ENCODE assay signal across 6 cellular contexts in genomic region chr4:145081756-145082155, GRCh38.
"Had no signal": no experiment of that assay in that cellular context is flagged by ENCODE, and none has a peak within 500 bp of the region (broad histone marks: within the 10 kb centered on the region; RNA-seq: fewer than 3 reads in every experiment).

No MANE protein-coding gene starts in this region.

- H3K9ac ChIP-seq: KMS-11 had no signal

- H3K27me3 Mint-ChIP-seq: IgD-negative memory B cell had no signal

- H3K4me3 Mint-ChIP-seq: IgD-negative memory B cell had no signal

- H3K27ac ChIP-seq: HL-60, KMS-11 had no signal

- H3K4me2 ChIP-seq: KMS-11 had no signal

- DNase-seq: KBM-7, KG1 had no signal

- H3K27ac Mint-ChIP-seq: IgD-negative memory B cell had no signal

- FAIRE-seq: HTR-8/SVneo had no signal
